ENCODE assay signal across 18 cellular contexts in the genomic region with DNA sequence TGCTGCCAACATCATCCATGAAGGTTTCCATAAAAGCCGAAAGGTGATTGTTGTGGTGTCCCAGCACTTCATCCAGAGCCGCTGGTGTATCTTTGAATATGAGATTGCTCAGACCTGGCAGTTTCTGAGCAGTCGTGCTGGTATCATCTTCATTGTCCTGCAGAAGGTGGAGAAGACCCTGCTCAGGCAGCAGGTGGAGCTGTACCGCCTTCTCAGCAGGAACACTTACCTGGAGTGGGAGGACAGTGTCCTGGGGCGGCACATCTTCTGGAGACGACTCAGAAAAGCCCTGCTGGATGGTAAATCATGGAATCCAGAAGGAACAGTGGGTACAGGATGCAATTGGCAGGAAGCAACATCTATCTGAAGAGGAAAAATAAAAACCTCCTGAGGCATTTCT. TPM values are rescaled to one million over a fixed set of nuclear protein-coding genes. Genes with fewer than 3 reads are reported as not detected.
DNase-seq lines count a peak whose midpoint lies in the region; ATAC-seq and TF ChIP-seq lines count a peak whose summit lies in the region.
"Had no signal": no experiment of that assay in that cellular context is flagged by ENCODE, and none has a peak within 500 bp of the region (broad histone marks: within the 10 kb centered on the region; RNA-seq: fewer than 3 reads in every experiment).

No MANE protein-coding gene starts in this region.

- intact Hi-C loops in left colon (cut with DNase I, micrococcal nuclease) = no loop called here

- no peaks in the 10 kb centered on the region for H3K9me3 ChIP-seq in SK-N-SH
- H3K9me3 ChIP-seq: gastroesophageal sphincter, pancreas had no signal

- ATAC-seq in SK-N-SH treated with all-trans-retinoic acid at 6 μM for 48 hours = no peak; the same call in 2 of the 3 replicates
- peak; percentile 31 for ATAC-seq in left colon
- no peak for ATAC-seq in HG02970 (IDR thresholded peaks at IDR 0.05; ENCODE audit: low FRiP score, unreplicated experiment)
- no peak for ATAC-seq in HG03565 (IDR thresholded peaks at IDR 0.05; ENCODE audit: unreplicated experiment)
- ATAC-seq: activated naive CD8-positive, alpha-beta T cell treated with anti-CD3 and anti-CD28 coated beads, Interleukin-2, amount 50 U/mL, for 24 hours; gastroesophageal sphincter; pancreas had no signal

- TF ChIP-seq CTCF in SK-N-SH (IDR thresholded peaks at IDR 0.05) = 0 out of 2 replicates have a peak, but pooled peaks have one; percentile 7
- TF ChIP-seq CTCF in GM12864 (IDR thresholded peaks at IDR 0.05; ENCODE audit: low read depth, low read length, missing control alignments) = peak; percentile 30

- TF ChIP-seq RAD21 in SK-N-SH (IDR thresholded peaks at IDR 0.05; ENCODE audit: low read length) = no peak

- WGBS in SK-N-SH (ENCODE audit: low lambda C conversion rate) = 60% methylated on average over 6 of the region's 6 CpGs

- H3K36me3 ChIP-seq in SK-N-SH (replicated peaks in 1 of 2; ENCODE audit: control insufficient read depth in 1 of 2, insufficient read depth in 2 of 2, low read length in 1 of 2) = peaks cover 0 to 22% of the 10 kb centered on the region in 2 experiments
- H3K36me3 ChIP-seq: pancreas had no signal

- no peak overlapping the region for H2AFZ ChIP-seq in SK-N-SH (ENCODE audit: low read depth)

- H3K4me1 ChIP-seq in SK-N-SH (ENCODE audit: control insufficient read depth in 1 of 2, insufficient read depth in 2 of 2, low read depth in 1 of 2, low read length in 1 of 2) = peaks cover 0 to 10% of the 10 kb centered on the region in 2 experiments; a peak in 1 of 4 replicates

- H3K9ac ChIP-seq in SK-N-SH = no peak overlapping the region

- CTCF ChIA-PET in SK-N-SH (lab: Yijun Ruan, JAX) = no interaction called here

- no peaks in the 10 kb centered on the region for H4K20me1 ChIP-seq in SK-N-SH (ENCODE audit: insufficient read depth)

- 0 out of 2 replicates have a peak, but pooled peaks cover 3% of the 10 kb centered on the region for H3K79me2 ChIP-seq in SK-N-SH (ENCODE audit: insufficient read depth)

- no peak overlapping the region for H3K4me2 ChIP-seq in SK-N-SH

- H3K27me3 ChIP-seq in SK-N-SH (ENCODE audit: insufficient read depth) = no peaks in the 10 kb centered on the region
- H3K27me3 ChIP-seq: gastroesophageal sphincter, pancreas had no signal

- no peaks in the 10 kb centered on the region for H3K9me2 ChIP-seq in SK-N-SH

- TF ChIP-seq EP300 in SK-N-SH (IDR thresholded peaks at IDR 0.05; ENCODE audit: borderline replicate concordance in 1 of 2, low read depth in 1 of 2, low read length in 1 of 2) = no peak

- no peak for DNase-seq in SK-N-SH
- DNase-seq in GM12864 (ENCODE audit: low read depth) = no peak
- peak; percentile 18 for DNase-seq in SW480 (ENCODE audit: low spot score)
- no peak for DNase-seq in left colon
- no peak for DNase-seq in GM19238 (ENCODE audit: insufficient read length, low spot score)
- DNase-seq: activated CD8-positive, alpha-beta memory T cell treated with anti-CD3 and anti-CD28 coated beads, Interleukin-2, amount 50 U/mL, for 48 hours; activated naive CD8-positive, alpha-beta T cell treated with anti-CD3 and anti-CD28 coated beads, Interleukin-2, amount 50 U/mL, for 24 hours; Calu3; caudate nucleus; NCI-H1694 treated with DMSO at 0.1 percent for 48 hours; NCI-H774; pancreas; substantia nigra had no signal

- POLR2A ChIA-PET in SK-N-SH (lab: Yijun Ruan, JAX) = no interaction called here

- H3K4me3 ChIP-seq in SK-N-SH (ENCODE audit: low read depth in 2 of 2, low read length in 1 of 2) = no peak overlapping the region
- no peak overlapping the region for H3K4me3 ChIP-seq in GM12864 (ENCODE audit: low read depth, low read length)
- H3K4me3 ChIP-seq: gastroesophageal sphincter, pancreas, skin epidermis had no signal

- H3K27ac ChIP-seq in SK-N-SH (ENCODE audit: low read depth in 2 of 2, low read length in 1 of 2) = no peak overlapping the region
- H3K27ac ChIP-seq: gastroesophageal sphincter, pancreas, skin epidermis had no signal

- H3F3A ChIP-seq in SK-N-SH (replicated peaks; ENCODE audit: insufficient read depth) = peaks cover 5% of the 10 kb centered on the region

TF ChIP-seq in SK-N-SH, 30 proteins besides CTCF, POLR2A, EP300 and RAD21 (continues in another document):
- no peak for TF ChIP-seq POLR2AphosphoS5 (IDR thresholded peaks at IDR 0.05; ENCODE audit: low read depth, low read length)
- no peak for TF ChIP-seq TEAD4 (IDR thresholded peaks at IDR 0.05; ENCODE audit: borderline replicate concordance, insufficient read depth)
- no peak for TF ChIP-seq FOXJ3 (CRISPR knock-in tag; IDR thresholded peaks at IDR 0.05)
- no peak for TF ChIP-seq NRF1 (IDR thresholded peaks at IDR 0.05; ENCODE audit: low read depth, low read length)
- TF ChIP-seq, protein P1, sequence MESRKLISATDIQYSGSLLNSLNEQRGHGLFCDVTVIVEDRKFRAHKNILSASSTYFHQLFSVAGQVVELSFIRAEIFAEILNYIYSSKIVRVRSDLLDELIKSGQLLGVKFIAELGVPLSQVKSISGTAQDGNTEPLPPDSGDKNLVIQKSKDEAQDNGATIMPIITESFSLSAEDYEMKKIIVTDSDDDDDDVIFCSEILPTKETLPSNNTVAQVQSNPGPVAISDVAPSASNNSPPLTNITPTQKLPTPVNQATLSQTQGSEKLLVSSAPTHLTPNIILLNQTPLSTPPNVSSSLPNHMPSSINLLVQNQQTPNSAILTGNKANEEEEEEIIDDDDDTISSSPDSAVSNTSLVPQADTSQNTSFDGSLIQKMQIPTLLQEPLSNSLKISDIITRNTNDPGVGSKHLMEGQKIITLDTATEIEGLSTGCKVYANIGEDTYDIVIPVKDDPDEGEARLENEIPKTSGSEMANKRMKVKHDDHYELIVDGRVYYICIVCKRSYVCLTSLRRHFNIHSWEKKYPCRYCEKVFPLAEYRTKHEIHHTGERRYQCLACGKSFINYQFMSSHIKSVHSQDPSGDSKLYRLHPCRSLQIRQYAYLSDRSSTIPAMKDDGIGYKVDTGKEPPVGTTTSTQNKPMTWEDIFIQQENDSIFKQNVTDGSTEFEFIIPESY (IDR thresholded peaks at IDR 0.05; ENCODE audit: borderline replicate concordance, low read depth) = no peak
- no peak for TF ChIP-seq TCF12 (IDR thresholded peaks at IDR 0.05)
- TF ChIP-seq SMC3 (IDR thresholded peaks at IDR 0.05; ENCODE audit: low read depth, low read length) = no peak
- TF ChIP-seq, protein P2, sequence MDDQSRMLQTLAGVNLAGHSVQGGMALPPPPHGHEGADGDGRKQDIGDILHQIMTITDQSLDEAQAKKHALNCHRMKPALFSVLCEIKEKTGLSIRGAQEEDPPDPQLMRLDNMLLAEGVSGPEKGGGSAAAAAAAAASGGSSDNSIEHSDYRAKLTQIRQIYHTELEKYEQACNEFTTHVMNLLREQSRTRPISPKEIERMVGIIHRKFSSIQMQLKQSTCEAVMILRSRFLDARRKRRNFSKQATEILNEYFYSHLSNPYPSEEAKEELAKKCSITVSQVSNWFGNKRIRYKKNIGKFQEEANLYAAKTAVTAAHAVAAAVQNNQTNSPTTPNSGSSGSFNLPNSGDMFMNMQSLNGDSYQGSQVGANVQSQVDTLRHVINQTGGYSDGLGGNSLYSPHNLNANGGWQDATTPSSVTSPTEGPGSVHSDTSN (IDR thresholded peaks at IDR 0.05) = no peak
- no peak for TF ChIP-seq RFX5 (IDR thresholded peaks at IDR 0.05; ENCODE audit: low read length)
- TF ChIP-seq MXI1 (IDR thresholded peaks at IDR 0.05; ENCODE audit: low read depth, low read length) = no peak

TF ChIP-seq in SK-N-SH treated with all-trans-retinoic acid at 6 μM for 48 hours, 23 proteins besides CTCF, POLR2A, EP300 and RAD21 (continues in another document):
- TF ChIP-seq GLIS3 (CRISPR knock-in tag; IDR thresholded peaks at IDR 0.05) (no peak), ZNF70 (CRISPR knock-in tag; IDR thresholded peaks at IDR 0.05) (no peak), ARNTL (CRISPR knock-in tag; IDR thresholded peaks at IDR 0.05; ENCODE audit: borderline replicate concordance, low read depth) (no peak), TCF4 (CRISPR knock-in tag; IDR thresholded peaks at IDR 0.05; ENCODE audit: borderline replicate concordance) (no peak), ZNF8 (CRISPR knock-in tag; IDR thresholded peaks at IDR 0.05) (no peak), ZNF565 (CRISPR knock-in tag; conservative IDR thresholded peaks at IDR 0.05; ENCODE audit: low read depth) (no peak), ZFP3 (CRISPR knock-in tag; IDR thresholded peaks at IDR 0.05) (no peak), TOX (CRISPR knock-in tag; IDR thresholded peaks at IDR 0.05; ENCODE audit: borderline replicate concordance) (no peak), RARB (CRISPR knock-in tag; IDR thresholded peaks at IDR 0.05) (no peak)
- TF ChIP-seq, protein P3, sequence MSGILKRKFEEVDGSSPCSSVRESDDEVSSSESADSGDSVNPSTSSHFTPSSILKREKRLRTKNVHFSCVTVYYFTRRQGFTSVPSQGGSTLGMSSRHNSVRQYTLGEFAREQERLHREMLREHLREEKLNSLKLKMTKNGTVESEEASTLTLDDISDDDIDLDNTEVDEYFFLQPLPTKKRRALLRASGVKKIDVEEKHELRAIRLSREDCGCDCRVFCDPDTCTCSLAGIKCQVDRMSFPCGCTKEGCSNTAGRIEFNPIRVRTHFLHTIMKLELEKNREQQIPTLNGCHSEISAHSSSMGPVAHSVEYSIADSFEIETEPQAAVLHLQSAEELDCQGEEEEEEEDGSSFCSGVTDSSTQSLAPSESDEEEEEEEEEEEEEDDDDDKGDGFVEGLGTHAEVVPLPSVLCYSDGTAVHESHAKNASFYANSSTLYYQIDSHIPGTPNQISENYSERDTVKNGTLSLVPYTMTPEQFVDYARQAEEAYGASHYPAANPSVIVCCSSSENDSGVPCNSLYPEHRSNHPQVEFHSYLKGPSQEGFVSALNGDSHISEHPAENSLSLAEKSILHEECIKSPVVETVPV (CRISPR knock-in tag; IDR thresholded peaks at IDR 0.05) = no peak
- TF ChIP-seq, protein P4, sequence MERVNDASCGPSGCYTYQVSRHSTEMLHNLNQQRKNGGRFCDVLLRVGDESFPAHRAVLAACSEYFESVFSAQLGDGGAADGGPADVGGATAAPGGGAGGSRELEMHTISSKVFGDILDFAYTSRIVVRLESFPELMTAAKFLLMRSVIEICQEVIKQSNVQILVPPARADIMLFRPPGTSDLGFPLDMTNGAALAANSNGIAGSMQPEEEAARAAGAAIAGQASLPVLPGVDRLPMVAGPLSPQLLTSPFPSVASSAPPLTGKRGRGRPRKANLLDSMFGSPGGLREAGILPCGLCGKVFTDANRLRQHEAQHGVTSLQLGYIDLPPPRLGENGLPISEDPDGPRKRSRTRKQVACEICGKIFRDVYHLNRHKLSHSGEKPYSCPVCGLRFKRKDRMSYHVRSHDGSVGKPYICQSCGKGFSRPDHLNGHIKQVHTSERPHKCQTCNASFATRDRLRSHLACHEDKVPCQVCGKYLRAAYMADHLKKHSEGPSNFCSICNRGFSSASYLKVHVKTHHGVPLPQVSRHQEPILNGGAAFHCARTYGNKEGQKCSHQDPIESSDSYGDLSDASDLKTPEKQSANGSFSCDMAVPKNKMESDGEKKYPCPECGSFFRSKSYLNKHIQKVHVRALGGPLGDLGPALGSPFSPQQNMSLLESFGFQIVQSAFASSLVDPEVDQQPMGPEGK (CRISPR knock-in tag; IDR thresholded peaks at IDR 0.05; ENCODE audit: borderline replicate concordance) = no peak

RNA-seq across cellular contexts. Expression of a gene that starts 10.1 kb away (rescaled TPM):
- 0.85 and 1.2 TPM in 2 replicates for polyA plus RNA-seq in SK-N-SH (2012; rRNA removed)
- 1.2 and 1.4 TPM in 2 replicates for polyA plus RNA-seq in SK-N-SH (2012; cell fraction: cytosol; rRNA removed)
- polyA plus RNA-seq in SK-N-SH (2012; cell fraction: nucleus; rRNA removed) = 0.47 and 1.2 TPM in 2 replicates
- 10 to 100 TPM in 1 of 2 donors, 1 to 10 TPM in 1; 6.0 to 12.8 TPM for total RNA-seq in left colon
